In the genomic region with DNA sequence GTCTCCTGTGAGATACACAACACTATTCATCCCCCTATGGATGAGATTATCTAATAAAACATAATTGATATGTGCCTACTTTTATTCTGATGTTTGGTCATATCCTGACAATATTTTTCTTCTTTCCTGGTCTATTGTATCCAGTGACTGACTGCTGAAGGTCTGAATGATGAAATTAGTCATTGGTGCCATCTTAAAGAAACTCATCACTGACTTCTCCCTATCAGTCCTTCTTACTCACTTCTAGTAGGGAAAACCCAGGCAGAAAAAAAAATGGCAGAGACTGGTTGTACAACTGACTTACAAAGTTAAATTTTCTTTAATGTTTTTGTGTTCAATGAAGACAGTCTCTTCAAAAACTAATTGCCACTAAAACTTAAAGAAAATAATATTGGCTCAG, we compare ENCODE assay signal across 28 cellular contexts.
"Had no signal": no experiment of that assay in that cellular context is flagged by ENCODE, and none has a peak within 500 bp of the region (broad histone marks: within the 10 kb centered on the region; RNA-seq: fewer than 3 reads in every experiment).

No MANE protein-coding gene starts in this region.

- H3K27ac ChIP-seq: brain microvascular endothelial cell, epithelial cell of prostate, esophagus squamous epithelium had no signal

- H3K27me3 ChIP-seq: brain microvascular endothelial cell, esophagus squamous epithelium had no signal

- DNase-seq: activated CD4-positive, alpha-beta memory T cell treated with anti-CD3 and anti-CD28 coated beads, Interleukin-2, amount 10 ng/mL, durations not matched to agents 7 days and 5 days; activated CD4-positive, alpha-beta T cell treated with anti-CD3 and anti-CD28 coated beads for 36 hours; activated CD4-positive, alpha-beta T cell treated with anti-CD3 and anti-CD28 coated beads, Interleukin-2, amount 10 ng/mL, durations not matched to agents 7 days and 5 days; activated CD4-positive, alpha-beta T cell treated with anti-CD3 and anti-CD28 coated beads, Interleukin-2, amount 50 U/mL, for 4 hours; activated CD4-positive, CD25-positive, alpha-beta regulatory T cell; activated CD4-positive, CD25-positive, alpha-beta regulatory T cell treated with anti-CD3 and anti-CD28 coated beads, Interleukin-2, amount 50 U/mL, for 72 hours; activated CD8-positive, alpha-beta memory T cell treated with anti-CD3 and anti-CD28 coated beads, Interleukin-2, amount 50 U/mL, for 48 hours; activated gamma-delta T cell; activated naive CD4-positive, alpha-beta T cell; activated naive CD4-positive, alpha-beta T cell treated with anti-CD3 and anti-CD28 coated beads, Interleukin-2, amount 10 ng/mL, durations not matched to agents 7 days and 5 days; activated naive CD8-positive, alpha-beta T cell treated with anti-CD3 and anti-CD28 coated beads, Interleukin-2, amount 10 ng/mL, durations not matched to agents 7 days and 5 days; activated T-cell treated with anti-CD3 and anti-CD28 coated beads for 4 hours; activated T-cell treated with anti-CD3 and anti-CD28 coated beads, Interleukin-2, amount 50 U/mL, for 24 hours; activated T-cell treated with anti-CD3 and anti-CD28 coated beads, Interleukin-2, amount 50 U/mL, for 72 hours; anterior cingulate cortex; brain microvascular endothelial cell; caudate nucleus; cortex of kidney; dermis blood vessel endothelial cell; effector CD4-positive, alpha-beta T cell; effector memory CD8-positive, alpha-beta T cell; esophagus squamous epithelium; head of caudate nucleus; T-helper 1 cell; T-helper 17 cell; T1000 had no signal

- ATAC-seq: activated CD4-positive, alpha-beta T cell treated with anti-CD3 and anti-CD28 coated beads for 36 hours; activated naive CD4-positive, alpha-beta T cell treated with anti-CD3 and anti-CD28 coated beads, Interleukin-2, amount 50 U/mL, for 72 hours; activated T-cell treated with anti-CD3 and anti-CD28 coated beads, Interleukin-2, amount 50 U/mL, for 72 hours; effector memory CD8-positive, alpha-beta T cell; T-helper 17 cell had no signal
